In the genomic region with DNA sequence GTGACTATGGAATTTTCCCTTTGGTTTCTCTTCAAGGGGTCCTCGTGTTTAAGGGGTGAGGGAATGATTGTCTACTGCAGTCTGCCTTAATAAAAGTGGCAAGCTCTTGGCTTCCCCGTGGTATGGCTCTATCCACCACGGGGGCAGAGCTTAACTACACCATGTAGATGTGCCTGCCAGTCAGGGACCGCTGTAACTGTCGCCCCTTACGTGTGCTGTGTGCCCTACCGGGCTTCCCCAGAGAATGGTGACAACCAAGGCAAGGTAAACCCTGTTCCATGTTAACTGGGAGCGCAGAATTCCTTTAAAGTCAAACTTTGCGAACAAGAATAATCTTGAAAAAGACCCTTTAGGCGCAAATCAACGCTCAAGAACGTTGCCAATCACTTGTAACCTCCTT, we compare ENCODE assay signal across 16 cellular contexts. TPM values are rescaled to one million over a fixed set of nuclear protein-coding genes. Genes with fewer than 3 reads are reported as not detected.
DNase-seq lines count a peak whose midpoint lies in the region; ATAC-seq, FAIRE-seq and TF ChIP-seq lines count a peak whose summit lies in the region.
"Had no signal": no experiment of that assay in that cellular context is flagged by ENCODE, and none has a peak within 500 bp of the region (broad histone marks: within the 10 kb centered on the region; RNA-seq: fewer than 3 reads in every experiment).

No MANE protein-coding gene starts in this region.

- no peaks in the 10 kb centered on the region for H3K9me3 Mint-ChIP-seq in activated T-cell treated with anti-CD3 and anti-CD28 coated beads, Interleukin-2, amount 50 U/mL, for 4 hours

- no peaks in the 10 kb centered on the region for H3K36me3 Mint-ChIP-seq in activated T-cell treated with anti-CD3 and anti-CD28 coated beads, Interleukin-2, amount 50 U/mL, for 4 hours (ENCODE audit: insufficient read depth)

- peaks cover 17% of the 10 kb centered on the region for H3K4me1 Mint-ChIP-seq in activated T-cell treated with anti-CD3 and anti-CD28 coated beads, Interleukin-2, amount 50 U/mL, for 4 hours (ENCODE audit: low read depth)

- no peak for TF ChIP-seq CTCF in ascending aorta (IDR thresholded peaks at IDR 0.05)

- DNase-seq in activated T-cell treated with anti-CD3 and anti-CD28 coated beads, Interleukin-2, amount 50 U/mL, for 4 hours = no peak
- no peak for DNase-seq in activated T-cell treated with anti-CD3 and anti-CD28 coated beads, Interleukin-2, amount 50 U/mL, for 1 hour
- DNase-seq in RPMI8226 (peak; percentile 17), sciatic nerve (ENCODE audit: low spot score) (no peak), NCI-H2107 (lab: John Stamatoyannopoulos, UW) (no peak), ascending aorta (ENCODE audit: low spot score in 2 of 2) (no peak), small intestine (no peak)
- DNase-seq: amniotic stem cell; effector CD4-positive, alpha-beta T cell; NCI-H2081 treated with DMSO at 0.1 percent for 48 hours; stimulated activated CD4-positive, alpha-beta T cell treated with anti-CD3 and anti-CD28 coated beads, Interleukin-4, amount 100 ng/mL, for 24 hours; stimulated activated naive CD4-positive, alpha-beta T cell treated with Interleukin-2 at 50 U/mL for 16 hours; SW 1271 had no signal

- H3K9me3 ChIP-seq in iPS-18c (ENCODE audit: control insufficient read depth, insufficient read depth, low read length) = no peaks in the 10 kb centered on the region
- no peaks in the 10 kb centered on the region for H3K9me3 ChIP-seq in ascending aorta
- H3K9me3 ChIP-seq in small intestine (ENCODE audit: control insufficient read depth, low read depth) = no peaks in the 10 kb centered on the region

- no peaks in the 10 kb centered on the region for H3K27me3 ChIP-seq in ascending aorta
- H3K27me3 ChIP-seq in small intestine (ENCODE audit: control insufficient read depth in 2 of 2, insufficient read depth in 2 of 2, low read length in 2 of 2) = peaks cover 6 to 16% of the 10 kb centered on the region in 2 donors

- no peak for ATAC-seq in activated T-cell treated with anti-CD3 and anti-CD28 coated beads, Interleukin-2, amount 50 U/mL, for 4 hours
- ATAC-seq in sciatic nerve = peak; percentile 35
- ATAC-seq: left lobe of liver had no signal

- intact Hi-C loops in sciatic nerve (cut with DNase I) = no loop called here
- intact Hi-C loops in ascending aorta (cut with DNase I) = loop anchor here (5.0 kb wide), 1 partner anchor 57 kb away; no protein-coding TSS in a partner anchor

- H3K4me3 Mint-ChIP-seq in activated T-cell treated with anti-CD3 and anti-CD28 coated beads, Interleukin-2, amount 50 U/mL, for 4 hours = peak overlapping the region; percentile 2

- peaks cover 44% of the 10 kb centered on the region for H3K27me3 Mint-ChIP-seq in activated T-cell treated with anti-CD3 and anti-CD28 coated beads, Interleukin-2, amount 50 U/mL, for 4 hours (ENCODE audit: low read depth)

- no peak for FAIRE-seq in small intestine (lab: Jason Lieb, UNC)
- FAIRE-seq: frontal cortex had no signal

- H3K27ac ChIP-seq in ascending aorta (no peak overlapping the region), small intestine (ENCODE audit: low read depth in 1 of 2, low read length in 1 of 2) (no peak overlapping the region)

- H3K4me3 ChIP-seq in iPS-18c (ENCODE audit: insufficient read depth, low read depth, low read length) = peak overlapping the region; percentile 62
- peak overlapping the region in 1 of 2 donors; percentile 68 for H3K4me3 ChIP-seq in ascending aorta
- H3K4me3 ChIP-seq in small intestine (ENCODE audit: low read depth in 1 of 2, low read length in 2 of 2) = no peak overlapping the region

- H3K36me3 ChIP-seq in ascending aorta (no peaks in the 10 kb centered on the region), small intestine (ENCODE audit: control insufficient read depth in 2 of 2, insufficient read depth in 2 of 2, low read length in 2 of 2) (no peaks in the 10 kb centered on the region)

- H3K4me1 ChIP-seq in ascending aorta (peaks cover 8% of the 10 kb centered on the region in 2 donors), small intestine (ENCODE audit: control insufficient read depth in 2 of 2, insufficient read depth in 1 of 2, low read depth in 1 of 2, low read length in 1 of 2) (no peaks in the 10 kb centered on the region)

- 43 to 45% (median 44%) methylated on average over 12 of the region's 12 CpGs for WGBS in small intestine, 3 donors

RNA-seq across cellular contexts. Expression of a gene that starts 1.0 kb away (rescaled TPM):
- under 1 TPM in 1 of 3 donors, not detected in 2; 0.13 TPM for total RNA-seq in activated T-cell treated with anti-CD3 and anti-CD28 coated beads, Interleukin-2, amount 50 U/mL, for 4 hours
- total RNA-seq in sciatic nerve (0.49 TPM), ascending aorta (not detected)
- polyA plus RNA-seq in small intestine = under 1 TPM in 2 of 3 donors, not detected in 1; 0.54 to 0.92 TPM
